17 cellular contexts compared by ENCODE assay signal in genomic region chr9:115604831-115605483, GRCh38.
DNase-seq lines count a peak whose midpoint lies in the region; ATAC-seq, FAIRE-seq and TF ChIP-seq lines count a peak whose summit lies in the region.
"Had no signal": no experiment of that assay in that cellular context is flagged by ENCODE, and none has a peak within 500 bp of the region (broad histone marks: within the 10 kb centered on the region; RNA-seq: fewer than 3 reads in every experiment).

No MANE protein-coding gene starts in this region.

- 39% methylated on average over 2 of the region's 2 CpGs for WGBS in A549 (ENCODE audit: missing lambda C conversion rate)
- 63 to 77% (median 69%) methylated on average over 2 of the region's 2 CpGs for WGBS in adrenal gland, 4 donors

- TF ChIP-seq EP300 in A549 (IDR thresholded peaks at IDR 0.05) = no peak

- H3K27ac ChIP-seq in A549 (peak overlapping the region; percentile 23 to 59; a peak in 4 of 6 replicates), adrenal gland (no peak overlapping the region)
- H3K27ac ChIP-seq: vagina had no signal

- CTCF ChIA-PET in A549 (lab: Yijun Ruan, JAX) = interaction anchor here (0.6 to 8.5 kb wide), 4 partner anchors 12 to 965 kb away, joined by 3 to 118 read pairs (median 4); no protein-coding TSS in a partner anchor

- TF ChIP-seq RAD21 in A549 (conservative IDR thresholded peaks at IDR 0.05 in 1 of 2, IDR thresholded peaks at IDR 0.05 in 1 of 2) = no peak

- peak in 1 of 2 experiments; percentile 52; a peak in 2 of 6 replicates for ATAC-seq in A549
- ATAC-seq in SK-N-SH treated with all-trans-retinoic acid at 6 μM for 48 hours = peak; percentile 69
- ATAC-seq: activated CD8-positive, alpha-beta T cell treated with anti-CD3 and anti-CD28 coated beads for 36 hours had no signal

- H3K4me1 ChIP-seq in A549 = no peaks in the 10 kb centered on the region
- H3K4me1 ChIP-seq in adrenal gland (replicated peaks in 1 of 2) = no peaks in the 10 kb centered on the region
- H3K4me1 ChIP-seq: BE2C, vagina had no signal

- peak in 1 of 2 experiments; percentile 26 for DNase-seq in A549 (ENCODE audit: low read depth in 1 of 2, low spot score in 1 of 2)
- peak; percentile 77 for DNase-seq in H4 (ENCODE audit: low spot score)
- DNase-seq in fibroblast of pulmonary artery (ENCODE audit: low read depth) = peak; percentile 85
- no peak for DNase-seq in adrenal gland
- no peak for DNase-seq in AML-193 (lab: John Stamatoyannopoulos, UW)
- DNase-seq in NCI-H2196 (lab: John Stamatoyannopoulos, UW; ENCODE audit: unreplicated experiment) = no peak
- no peak for DNase-seq in GF-D8 (lab: John Stamatoyannopoulos, UW)
- DNase-seq: activated CD8-positive, alpha-beta T cell treated with anti-CD3 and anti-CD28 coated beads for 36 hours; activated gamma-delta T cell treated with Interleukin-2 at 50 U/mL for 16 hours; BE2C; cerebellar nuclear complex; NCI-H2081 treated with DMSO at 0.1 percent for 48 hours; posterior cingulate gyrus; stimulated activated CD4-positive, alpha-beta T cell treated with anti-CD3 and anti-CD28 coated beads, Interleukin-1b, Interleukin-23, amount 100 ng/mL, for 48 hours had no signal

- H3K9me3 ChIP-seq in A549 (peaks cover 15% of the 10 kb centered on the region), adrenal gland (replicated peaks in 1 of 3) (no peaks in the 10 kb centered on the region)
- H3K9me3 ChIP-seq: BE2C, vagina had no signal

- TF ChIP-seq CTCF in A549 (IDR thresholded peaks at IDR 0.05) = no peak
- TF ChIP-seq CTCF in fibroblast of pulmonary artery (IDR thresholded peaks at IDR 0.05; ENCODE audit: low read length, missing control alignments) = no peak
- TF ChIP-seq CTCF in adrenal gland (IDR thresholded peaks at IDR 0.05) = no peak

- no peak overlapping the region for H3K4me2 ChIP-seq in A549

- POLR2A ChIA-PET in A549 (lab: Yijun Ruan, JAX) = interaction anchor here (1.1 kb wide), 1 partner anchor 547 kb away, joined by 3 read pairs; no protein-coding TSS in a partner anchor

- H3K36me3 ChIP-seq in adrenal gland (replicated peaks in 1 of 2) = no peaks in the 10 kb centered on the region
- H3K36me3 ChIP-seq: BE2C, vagina had no signal

- no peak for TF ChIP-seq POLR2A in A549 (IDR thresholded peaks at IDR 0.05; ENCODE audit: low read length)
- no peak for TF ChIP-seq POLR2A in adrenal gland (IDR thresholded peaks at IDR 0.05)

- H3K4me3 ChIP-seq in A549 (no peak overlapping the region), fibroblast of pulmonary artery (replicated peaks; ENCODE audit: low read depth, low read length) (no peak overlapping the region), adrenal gland (no peak overlapping the region)
- H3K4me3 ChIP-seq: vagina had no signal

- H3K27me3 ChIP-seq in adrenal gland = no peaks in the 10 kb centered on the region
- H3K27me3 ChIP-seq: BE2C, vagina had no signal

- FAIRE-seq in A549 (lab: Jason Lieb, UNC) = no peak
- FAIRE-seq: endothelial cell of umbilical vein had no signal

- intact Hi-C loops in adrenal gland (cut with DNase I) = no loop called here

TF ChIP-seq in A549, 52 proteins besides CTCF, POLR2A, EP300 and RAD21 (continues in another document):
- no peak for TF ChIP-seq CEBPB (IDR thresholded peaks at IDR 0.05)
- no peak for TF ChIP-seq NR3C1 (IDR thresholded peaks at IDR 0.05)
- TF ChIP-seq RCOR1 (IDR thresholded peaks at IDR 0.05; ENCODE audit: low read depth, low read length) = no peak
- no peak for TF ChIP-seq EHF (CRISPR knock-in tag; IDR thresholded peaks at IDR 0.05)
- TF ChIP-seq, protein P1, sequence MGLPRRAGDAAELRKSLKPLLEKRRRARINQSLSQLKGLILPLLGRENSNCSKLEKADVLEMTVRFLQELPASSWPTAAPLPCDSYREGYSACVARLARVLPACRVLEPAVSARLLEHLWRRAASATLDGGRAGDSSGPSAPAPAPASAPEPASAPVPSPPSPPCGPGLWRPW (IDR thresholded peaks at IDR 0.05) = no peak
- TF ChIP-seq CBX2 (IDR thresholded peaks at IDR 0.05; ENCODE audit: borderline replicate concordance, low read depth) = no peak
- no peak for TF ChIP-seq ELK1 (IDR thresholded peaks at IDR 0.05; ENCODE audit: low read depth, low read length)
- TF ChIP-seq TFCP2L1 (CRISPR knock-in tag; IDR thresholded peaks at IDR 0.05) = no peak
- no peak for TF ChIP-seq FOXS1 (CRISPR knock-in tag; IDR thresholded peaks at IDR 0.05)
- no peak for TF ChIP-seq HOXB5 (CRISPR knock-in tag; IDR thresholded peaks at IDR 0.05)
- TF ChIP-seq BCL3 (IDR thresholded peaks at IDR 0.05) = no peak
- TF ChIP-seq CHD2 (IDR thresholded peaks at IDR 0.05; ENCODE audit: low read length, partially characterized antibody) = no peak
- TF ChIP-seq ZSCAN20 (CRISPR knock-in tag; IDR thresholded peaks at IDR 0.05) = no peak
- no peak for TF ChIP-seq PHF8 (IDR thresholded peaks at IDR 0.05; ENCODE audit: borderline replicate concordance, low read depth)
- TF ChIP-seq ESRRA (IDR thresholded peaks at IDR 0.05; ENCODE audit: borderline replicate concordance, low read length) = no peak
- no peak for TF ChIP-seq GATA3 (IDR thresholded peaks at IDR 0.05; ENCODE audit: borderline replicate concordance)

TF ChIP-seq in SK-N-SH treated with all-trans-retinoic acid at 6 μM for 48 hours, 23 proteins besides CTCF, POLR2A, EP300 and RAD21 (continues in another document):
- 0 out of 2 replicates have a peak, but pooled peaks have one; percentile 34 for TF ChIP-seq ISL1 (CRISPR knock-in tag; IDR thresholded peaks at IDR 0.05)
- TF ChIP-seq ZNF565 (CRISPR knock-in tag; conservative IDR thresholded peaks at IDR 0.05; ENCODE audit: low read depth) = no peak
- no peak for TF ChIP-seq RARB (CRISPR knock-in tag; IDR thresholded peaks at IDR 0.05)
- peak; percentile 28; the same call in 1 of the 2 replicates for TF ChIP-seq ZFP3 (CRISPR knock-in tag; IDR thresholded peaks at IDR 0.05)
- no peak for TF ChIP-seq POU6F1 (CRISPR knock-in tag; IDR thresholded peaks at IDR 0.05; ENCODE audit: borderline replicate concordance, low read depth)
- no peak for TF ChIP-seq BACH2 (CRISPR knock-in tag; IDR thresholded peaks at IDR 0.05; ENCODE audit: borderline replicate concordance)
- no peak for TF ChIP-seq CSDC2 (CRISPR knock-in tag; IDR thresholded peaks at IDR 0.05)
- TF ChIP-seq ZNF8 (CRISPR knock-in tag; IDR thresholded peaks at IDR 0.05) = no peak
- no peak for TF ChIP-seq ZC3H10 (CRISPR knock-in tag; IDR thresholded peaks at IDR 0.05)
- TF ChIP-seq TCF4 (CRISPR knock-in tag; IDR thresholded peaks at IDR 0.05; ENCODE audit: borderline replicate concordance) = no peak
- TF ChIP-seq, protein P2, sequence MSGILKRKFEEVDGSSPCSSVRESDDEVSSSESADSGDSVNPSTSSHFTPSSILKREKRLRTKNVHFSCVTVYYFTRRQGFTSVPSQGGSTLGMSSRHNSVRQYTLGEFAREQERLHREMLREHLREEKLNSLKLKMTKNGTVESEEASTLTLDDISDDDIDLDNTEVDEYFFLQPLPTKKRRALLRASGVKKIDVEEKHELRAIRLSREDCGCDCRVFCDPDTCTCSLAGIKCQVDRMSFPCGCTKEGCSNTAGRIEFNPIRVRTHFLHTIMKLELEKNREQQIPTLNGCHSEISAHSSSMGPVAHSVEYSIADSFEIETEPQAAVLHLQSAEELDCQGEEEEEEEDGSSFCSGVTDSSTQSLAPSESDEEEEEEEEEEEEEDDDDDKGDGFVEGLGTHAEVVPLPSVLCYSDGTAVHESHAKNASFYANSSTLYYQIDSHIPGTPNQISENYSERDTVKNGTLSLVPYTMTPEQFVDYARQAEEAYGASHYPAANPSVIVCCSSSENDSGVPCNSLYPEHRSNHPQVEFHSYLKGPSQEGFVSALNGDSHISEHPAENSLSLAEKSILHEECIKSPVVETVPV (CRISPR knock-in tag; IDR thresholded peaks at IDR 0.05) = no peak
- no peak for TF ChIP-seq SNAI2 (CRISPR knock-in tag; IDR thresholded peaks at IDR 0.05)
- TF ChIP-seq OSR1 (CRISPR knock-in tag; IDR thresholded peaks at IDR 0.05) = no peak
- no peak for TF ChIP-seq PATZ1 (CRISPR knock-in tag; IDR thresholded peaks at IDR 0.05; ENCODE audit: borderline replicate concordance)

Comparison
In these comparisons a context has a peak if more than half of its experiments do, and no peak if none do; other contexts are left out.
1. DNase-seq: peak in H4 (single experiment) and fibroblast of pulmonary artery (single experiment); none in adrenal gland (0 of 7), AML-193 (0 of 2), NCI-H2196 (single experiment) and GF-D8 (single experiment).
2. H3K27ac ChIP-seq: peak in A549 (2 of 2); none in adrenal gland (0 of 5).